In genomic region chr9:84621811-84622210, GRCh38 we compare ENCODE assay signal across 34 cellular contexts. TPM values are rescaled to one million over a fixed set of nuclear protein-coding genes. Genes with fewer than 3 reads are reported as not detected.
DNase-seq lines count a peak whose midpoint lies in the region; ATAC-seq, FAIRE-seq and TF ChIP-seq lines count a peak whose summit lies in the region.
"Had no signal": no experiment of that assay in that cellular context is flagged by ENCODE, and none has a peak within 500 bp of the region (broad histone marks: within the 10 kb centered on the region; RNA-seq: fewer than 3 reads in every experiment).

No MANE protein-coding gene starts in this region.

- H2BK120ac ChIP-seq in trophoblast cell (ENCODE audit: insufficient read depth, low read length, poor library complexity): no peak overlapping the region

- H3K23ac ChIP-seq in trophoblast cell (ENCODE audit: low read length): no peak overlapping the region

- H3K4me3 ChIP-seq in bronchial epithelial cell (ENCODE audit: low read depth, low read length) (no peak overlapping the region), trophoblast cell (ENCODE audit: low read depth, low read length) (no peak overlapping the region)
- H3K4me3 ChIP-seq: A549; BLaER1; BLaER1 treated with 17β-estradiol and CSF1 and Interleukin-3, amounts not matched to agents 10 nM and 100 nM had no signal

- no peak overlapping the region for H2BK12ac ChIP-seq in trophoblast cell (ENCODE audit: low read length)

- H3K18ac ChIP-seq in trophoblast cell (ENCODE audit: low read length): no peak overlapping the region

- no peak overlapping the region for H4K8ac ChIP-seq in trophoblast cell (ENCODE audit: low read depth, low read length)

- H2AFZ ChIP-seq in trophoblast cell (ENCODE audit: insufficient read depth, low read length, poor library complexity): no peak overlapping the region

- no peak overlapping the region for H2AK5ac ChIP-seq in trophoblast cell (ENCODE audit: low read length)

- H3K4ac ChIP-seq in trophoblast cell (ENCODE audit: low read depth, low read length): no peak overlapping the region

- H4K91ac ChIP-seq in trophoblast cell (ENCODE audit: low read depth, low read length): no peak overlapping the region

- H3K4me2 ChIP-seq in trophoblast cell (ENCODE audit: low read length): no peak overlapping the region
- H3K4me2 ChIP-seq: A549; BLaER1; BLaER1 treated with 17β-estradiol and CSF1 and Interleukin-3, amounts not matched to agents 10 nM and 100 nM had no signal

- no peaks in the 10 kb centered on the region for H3K79me2 ChIP-seq in trophoblast cell (ENCODE audit: control insufficient read depth, insufficient read depth, low read length, poor library complexity)

- no peak for ATAC-seq in HG02970 (IDR thresholded peaks at IDR 0.05; ENCODE audit: low FRiP score, unreplicated experiment)
- ATAC-seq: A549; CD8-positive, alpha-beta T cell had no signal

- H4K12ac ChIP-seq in trophoblast cell (ENCODE audit: low read depth, low read length): no peak overlapping the region

- H3K27me3 ChIP-seq in bronchial epithelial cell (ENCODE audit: control insufficient read depth, insufficient read depth, low read length) (peaks cover 1% of the 10 kb centered on the region), trophoblast cell (ENCODE audit: insufficient read depth, low read length) (no peaks in the 10 kb centered on the region)
- H3K27me3 ChIP-seq: BE2C; BLaER1; BLaER1 treated with 17β-estradiol and CSF1 and Interleukin-3, amounts not matched to agents 10 nM and 100 nM had no signal

- H2BK5ac ChIP-seq in trophoblast cell (ENCODE audit: low read depth, low read length, poor library complexity): no peak overlapping the region

- no CpG with 5 or more reads among the region's 2 CpGs for WGBS in trophoblast cell (ENCODE audit: extremely low coverage, insufficient coverage, insufficient read length)

- H3K9ac ChIP-seq in trophoblast cell (ENCODE audit: low read length): no peak overlapping the region
- H3K9ac ChIP-seq: BLaER1; BLaER1 treated with 17β-estradiol and CSF1 and Interleukin-3, amounts not matched to agents 10 nM and 100 nM had no signal

- H3K27ac ChIP-seq in trophoblast cell (ENCODE audit: low read depth, low read length): no peak overlapping the region
- H3K27ac ChIP-seq: 22Rv1; A549; BLaER1; BLaER1 treated with 17β-estradiol and CSF1 and Interleukin-3, amounts not matched to agents 10 nM and 100 nM; C4-2B had no signal

- no peaks in the 10 kb centered on the region for H3K9me3 ChIP-seq in trophoblast cell (ENCODE audit: insufficient read depth, low read depth, low read length)
- H3K9me3 ChIP-seq: A549; BE2C; BLaER1; BLaER1 treated with 17β-estradiol and CSF1 and Interleukin-3, amounts not matched to agents 10 nM and 100 nM; Caco-2 had no signal

- no peaks in the 10 kb centered on the region for H3K4me1 ChIP-seq in trophoblast cell (ENCODE audit: control insufficient read depth in 1 of 2, insufficient read depth in 2 of 2, low read length in 2 of 2)
- H3K4me1 ChIP-seq: A549, BE2C, Caco-2 had no signal

- no peak overlapping the region for H3K14ac ChIP-seq in trophoblast cell (ENCODE audit: low read length)

- DNase-seq in bronchial epithelial cell (ENCODE audit: low read depth) (no peak), trophoblast cell (peak; percentile 50 to 90), GOT3 (lab: John Stamatoyannopoulos, UW) (no peak)
- DNase-seq: 8988T; ACHN; AML-193; BE2C; C1 segment of cervical spinal cord; Caco-2; Calu3; CD4-positive, alpha-beta memory T cell; CD4-positive, alpha-beta T cell; CD4-positive, CD25-positive, alpha-beta regulatory T cell; CD8-positive, alpha-beta memory T cell; CD8-positive, alpha-beta T cell; COR-L47; DMS 273 treated with DMSO at 0.1 percent for 48 hours; DMS153; DMS53; DMS79; DMS79 treated with DMSO at 0.1 percent for 48 hours; DND-41; EL had no signal

- no peak for TF ChIP-seq CTCF in bronchial epithelial cell (IDR thresholded peaks at IDR 0.05; ENCODE audit: insufficient read depth, low read length, severe bottlenecking)

- no peaks in the 10 kb centered on the region for H3K79me1 ChIP-seq in trophoblast cell (ENCODE audit: low read length)

- FAIRE-seq in bronchial epithelial cell (lab: Jason Lieb, UNC): peak; percentile 40
- FAIRE-seq: A204.1, A549, D721Med had no signal

- no peaks in the 10 kb centered on the region for H3K36me3 ChIP-seq in bronchial epithelial cell (ENCODE audit: control insufficient read depth, insufficient read depth, low read length)
- no peaks in the 10 kb centered on the region for H3K36me3 ChIP-seq in trophoblast cell (ENCODE audit: control insufficient read depth in 1 of 2, insufficient read depth in 2 of 2, low read length in 2 of 2)
- H3K36me3 ChIP-seq: BE2C; BLaER1; BLaER1 treated with 17β-estradiol and CSF1 and Interleukin-3, amounts not matched to agents 10 nM and 100 nM had no signal

RNA-seq across cellular contexts. Expression of gene NTRK2, which starts 47.7 kb away (rescaled TPM):
- total RNA-seq in bronchial epithelial cell: not detected in 2 replicates
- 3.9 and 4.9 TPM in 2 replicates for polyA plus RNA-seq in trophoblast cell (2013)
- total RNA-seq: A172; Caco-2; CD8-positive, alpha-beta T cell had no signal
- polyA plus RNA-seq: AG04450; CD14-positive monocyte; CD8-positive, alpha-beta memory T cell had no signal

Comparison
In these comparisons a context has a peak if more than half of its experiments do, and no peak if none do; other contexts are left out.
1. DNase-seq: peak in trophoblast cell (2 of 2); none in bronchial epithelial cell (single experiment) and GOT3 (single experiment).